Comparison of ENCODE assay signal across 8 cellular contexts in genomic region chr9:97411789-97412627, GRCh38. TPM values are rescaled to one million over a fixed set of nuclear protein-coding genes. Genes with fewer than 3 reads are reported as not detected.
DNase-seq lines count a peak whose midpoint lies in the region; ATAC-seq and TF ChIP-seq lines count a peak whose summit lies in the region.

TSS of gene TDRD7 (plus strand) at chr9:97412096. CDS start at chr9:97428466, 16,370 bp downstream.

- peaks cover 8% of the 10 kb centered on the region for H3K9me3 ChIP-seq in WERI-Rb-1 (ENCODE audit: severe bottlenecking)
- no peaks in the 10 kb centered on the region for H3K9me3 ChIP-seq in mammary epithelial cell (replicated peaks; ENCODE audit: insufficient read depth, low read length)
- no peaks in the 10 kb centered on the region for H3K9me3 ChIP-seq in spleen

- peak within 1 kb of the TSS; percentile 97 for H2AFZ ChIP-seq in mammary epithelial cell (ENCODE audit: low read depth, low read length)

- H3K79me2 ChIP-seq in mammary epithelial cell (ENCODE audit: insufficient read depth, low read length): no peaks in the 10 kb centered on the region

- WGBS in mammary epithelial cell (ENCODE audit: low coverage, missing lambda C conversion rate): 0% methylated on average over 9 of the region's 115 CpGs
- WGBS in spleen, 5 donors: 1% methylated on average over 58 to 115 of the region's 115 CpGs

- H3K36me3 ChIP-seq in WERI-Rb-1 (no peaks in the 10 kb centered on the region), mammary epithelial cell (ENCODE audit: insufficient read depth, low read length) (no peaks in the 10 kb centered on the region), spleen (no peaks in the 10 kb centered on the region)

- CTCF ChIA-PET in mammary epithelial cell (lab: Charles Lee; ENCODE audit: low non-redundant PET): interaction anchor here (0.8 kb wide), 1 partner anchor 186 kb away, joined by 4 read pairs; no protein-coding TSS in a partner anchor

- DNase-seq in SHP77 (lab: John Stamatoyannopoulos, UW) (peak; percentile 50 to 57), SHP77 treated with DMSO at 0.1 percent for 48 hours (lab: John Stamatoyannopoulos, UW) (no peak), NCI-H2029 treated with DMSO at 0.1 percent for 48 hours (lab: John Stamatoyannopoulos, UW) (peak; percentile 37), WERI-Rb-1 (peak; percentile 87), mammary epithelial cell (peak; percentile 63), inferior parietal cortex (ENCODE audit: extremely low spot score) (peak; percentile 88), spleen (peak; percentile 98)

- no peaks in the 10 kb centered on the region for H3K27me3 ChIP-seq in WERI-Rb-1 (ENCODE audit: insufficient read depth, low read depth, severe bottlenecking)
- no peaks in the 10 kb centered on the region for H3K27me3 ChIP-seq in mammary epithelial cell (ENCODE audit: insufficient read depth, low read length)
- H3K27me3 ChIP-seq in spleen (replicated peaks in 1 of 7): no peaks in the 10 kb centered on the region

- H3K27ac ChIP-seq in WERI-Rb-1: peak within 1 kb of the TSS; percentile 29; the same call in 1 of the 2 replicates
- H3K27ac ChIP-seq in mammary epithelial cell (ENCODE audit: insufficient read depth, low read depth, low read length): peak within 1 kb of the TSS; percentile 39
- peak within 1 kb of the TSS; percentile 75 to 97 (median 92) for H3K27ac ChIP-seq in spleen

- no peak for TF ChIP-seq POLR2A in spleen (IDR thresholded peaks at IDR 0.05)

- peak; percentile 99 for TF ChIP-seq CTCF in WERI-Rb-1 (IDR thresholded peaks at IDR 0.05; ENCODE audit: low read depth, low read length)
- peak; percentile 89 to 95 for TF ChIP-seq CTCF in mammary epithelial cell (conservative IDR thresholded peaks at IDR 0.05 in 1 of 2, IDR thresholded peaks at IDR 0.05 in 1 of 2; ENCODE audit: extremely low read depth in 1 of 2, insufficient read depth in 1 of 2, low read depth in 1 of 2, low read length in 2 of 2)
- TF ChIP-seq CTCF in spleen (IDR thresholded peaks at IDR 0.05 in 8 of 11, conservative IDR thresholded peaks at IDR 0.05 in 3 of 11): peak; percentile 97 to 100 (median 100)

- no TSS peak for BruUV-seq in mammary epithelial cell (replicated peaks; lab: Mats Ljungman, UMichigan)

- H3K4me2 ChIP-seq in mammary epithelial cell (ENCODE audit: insufficient read depth, low read depth, low read length): peak within 1 kb of the TSS; percentile 95

- in situ Hi-C loops in mammary epithelial cell (cut with MboI; ENCODE audit: low sequenced_read_pairs in 2 of 2): no loop called here

- intact Hi-C loops in mammary epithelial cell (cut with micrococcal nuclease) (loop anchor here (1.0 kb wide), 3 partner anchors 13 to 203 kb away; no protein-coding TSS in a partner anchor), spleen (cut with DNase I; ENCODE audit: low total_unique reads) (loop anchor here (2.0 kb wide), 1 partner anchor 203 kb away; no protein-coding TSS in a partner anchor)

- H3K4me1 ChIP-seq in mammary epithelial cell (ENCODE audit: insufficient read depth, low read length) (peaks cover 10% of the 10 kb centered on the region), spleen (peaks cover 10 to 52% (median 21%) of the 10 kb centered on the region in 6 donors)

- dilution Hi-C loops in mammary epithelial cell (cut with HindIII; ENCODE audit: low sequenced_read_pairs): no loop called here

- H3K9ac ChIP-seq in mammary epithelial cell (ENCODE audit: insufficient read depth, low read length): peak within 1 kb of the TSS; percentile 62

- no peaks in the 10 kb centered on the region for H4K20me1 ChIP-seq in mammary epithelial cell (ENCODE audit: insufficient read depth, low read length)

- H3K4me3 ChIP-seq in WERI-Rb-1 (ENCODE audit: low read depth, low read length) (peak within 1 kb of the TSS; percentile 87), mammary epithelial cell (replicated peaks in 1 of 3; ENCODE audit: insufficient read depth in 1 of 3, low read depth in 2 of 3, low read length in 3 of 3) (peak within 1 kb of the TSS; percentile 75 to 80 (median 77)), spleen (peak within 1 kb of the TSS; percentile 77 to 98 (median 95))

- ATAC-seq in HG02885 (IDR thresholded peaks at IDR 0.05; ENCODE audit: poor library complexity, unreplicated experiment): peak; percentile 86

RNA-seq across cellular contexts. Expression of gene TDRD7, which starts in this region (rescaled TPM):
- total RNA-seq in mammary epithelial cell (1 to 10 TPM; 8.5 to 8.9 TPM), spleen (10 to 100 TPM; 12.0 to 18.7 (median 15.6) TPM)
- polyA plus RNA-seq in mammary epithelial cell (5.7 TPM), spleen (1 to 10 TPM; 6.4 to 9.5 (median 7.4) TPM)
- polyA minus RNA-seq in mammary epithelial cell: 16.4 TPM

Comparison
In these comparisons a context has a peak if more than half of its experiments do, and no peak if none do; other contexts are left out.
1. H3K27ac ChIP-seq: peak in every context shown above with its lines; median percentile 92 in spleen; 39 in mammary epithelial cell; 29 in WERI-Rb-1.